ENCODE assay signal across 1 cellular context in the genomic region with DNA sequence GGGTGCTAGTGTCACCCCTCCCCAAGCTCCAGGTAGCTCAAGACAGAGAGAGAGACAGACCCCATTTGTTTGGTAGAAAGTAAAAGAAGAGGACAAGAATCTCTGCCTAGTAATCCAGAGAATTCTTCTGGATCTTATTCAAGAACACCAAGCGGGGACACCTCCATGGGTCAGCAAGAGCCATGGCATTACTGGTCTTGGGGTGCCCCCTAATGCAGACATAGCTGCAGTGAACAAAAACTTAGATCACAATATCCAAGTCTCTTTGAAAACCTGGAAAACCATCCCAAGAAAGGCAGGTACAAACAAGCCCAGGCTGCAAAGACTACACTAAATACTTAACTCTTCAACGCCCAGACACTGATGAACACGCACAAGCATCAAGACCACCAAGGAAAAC.
TF ChIP-seq lines count a peak whose summit lies in the region.

No MANE protein-coding gene starts in this region.

TF ChIP-seq in GM23338, 12 proteins besides CTCF, POLR2A, EP300 and RAD21 (continued from another document):
- TF ChIP-seq, protein P1, sequence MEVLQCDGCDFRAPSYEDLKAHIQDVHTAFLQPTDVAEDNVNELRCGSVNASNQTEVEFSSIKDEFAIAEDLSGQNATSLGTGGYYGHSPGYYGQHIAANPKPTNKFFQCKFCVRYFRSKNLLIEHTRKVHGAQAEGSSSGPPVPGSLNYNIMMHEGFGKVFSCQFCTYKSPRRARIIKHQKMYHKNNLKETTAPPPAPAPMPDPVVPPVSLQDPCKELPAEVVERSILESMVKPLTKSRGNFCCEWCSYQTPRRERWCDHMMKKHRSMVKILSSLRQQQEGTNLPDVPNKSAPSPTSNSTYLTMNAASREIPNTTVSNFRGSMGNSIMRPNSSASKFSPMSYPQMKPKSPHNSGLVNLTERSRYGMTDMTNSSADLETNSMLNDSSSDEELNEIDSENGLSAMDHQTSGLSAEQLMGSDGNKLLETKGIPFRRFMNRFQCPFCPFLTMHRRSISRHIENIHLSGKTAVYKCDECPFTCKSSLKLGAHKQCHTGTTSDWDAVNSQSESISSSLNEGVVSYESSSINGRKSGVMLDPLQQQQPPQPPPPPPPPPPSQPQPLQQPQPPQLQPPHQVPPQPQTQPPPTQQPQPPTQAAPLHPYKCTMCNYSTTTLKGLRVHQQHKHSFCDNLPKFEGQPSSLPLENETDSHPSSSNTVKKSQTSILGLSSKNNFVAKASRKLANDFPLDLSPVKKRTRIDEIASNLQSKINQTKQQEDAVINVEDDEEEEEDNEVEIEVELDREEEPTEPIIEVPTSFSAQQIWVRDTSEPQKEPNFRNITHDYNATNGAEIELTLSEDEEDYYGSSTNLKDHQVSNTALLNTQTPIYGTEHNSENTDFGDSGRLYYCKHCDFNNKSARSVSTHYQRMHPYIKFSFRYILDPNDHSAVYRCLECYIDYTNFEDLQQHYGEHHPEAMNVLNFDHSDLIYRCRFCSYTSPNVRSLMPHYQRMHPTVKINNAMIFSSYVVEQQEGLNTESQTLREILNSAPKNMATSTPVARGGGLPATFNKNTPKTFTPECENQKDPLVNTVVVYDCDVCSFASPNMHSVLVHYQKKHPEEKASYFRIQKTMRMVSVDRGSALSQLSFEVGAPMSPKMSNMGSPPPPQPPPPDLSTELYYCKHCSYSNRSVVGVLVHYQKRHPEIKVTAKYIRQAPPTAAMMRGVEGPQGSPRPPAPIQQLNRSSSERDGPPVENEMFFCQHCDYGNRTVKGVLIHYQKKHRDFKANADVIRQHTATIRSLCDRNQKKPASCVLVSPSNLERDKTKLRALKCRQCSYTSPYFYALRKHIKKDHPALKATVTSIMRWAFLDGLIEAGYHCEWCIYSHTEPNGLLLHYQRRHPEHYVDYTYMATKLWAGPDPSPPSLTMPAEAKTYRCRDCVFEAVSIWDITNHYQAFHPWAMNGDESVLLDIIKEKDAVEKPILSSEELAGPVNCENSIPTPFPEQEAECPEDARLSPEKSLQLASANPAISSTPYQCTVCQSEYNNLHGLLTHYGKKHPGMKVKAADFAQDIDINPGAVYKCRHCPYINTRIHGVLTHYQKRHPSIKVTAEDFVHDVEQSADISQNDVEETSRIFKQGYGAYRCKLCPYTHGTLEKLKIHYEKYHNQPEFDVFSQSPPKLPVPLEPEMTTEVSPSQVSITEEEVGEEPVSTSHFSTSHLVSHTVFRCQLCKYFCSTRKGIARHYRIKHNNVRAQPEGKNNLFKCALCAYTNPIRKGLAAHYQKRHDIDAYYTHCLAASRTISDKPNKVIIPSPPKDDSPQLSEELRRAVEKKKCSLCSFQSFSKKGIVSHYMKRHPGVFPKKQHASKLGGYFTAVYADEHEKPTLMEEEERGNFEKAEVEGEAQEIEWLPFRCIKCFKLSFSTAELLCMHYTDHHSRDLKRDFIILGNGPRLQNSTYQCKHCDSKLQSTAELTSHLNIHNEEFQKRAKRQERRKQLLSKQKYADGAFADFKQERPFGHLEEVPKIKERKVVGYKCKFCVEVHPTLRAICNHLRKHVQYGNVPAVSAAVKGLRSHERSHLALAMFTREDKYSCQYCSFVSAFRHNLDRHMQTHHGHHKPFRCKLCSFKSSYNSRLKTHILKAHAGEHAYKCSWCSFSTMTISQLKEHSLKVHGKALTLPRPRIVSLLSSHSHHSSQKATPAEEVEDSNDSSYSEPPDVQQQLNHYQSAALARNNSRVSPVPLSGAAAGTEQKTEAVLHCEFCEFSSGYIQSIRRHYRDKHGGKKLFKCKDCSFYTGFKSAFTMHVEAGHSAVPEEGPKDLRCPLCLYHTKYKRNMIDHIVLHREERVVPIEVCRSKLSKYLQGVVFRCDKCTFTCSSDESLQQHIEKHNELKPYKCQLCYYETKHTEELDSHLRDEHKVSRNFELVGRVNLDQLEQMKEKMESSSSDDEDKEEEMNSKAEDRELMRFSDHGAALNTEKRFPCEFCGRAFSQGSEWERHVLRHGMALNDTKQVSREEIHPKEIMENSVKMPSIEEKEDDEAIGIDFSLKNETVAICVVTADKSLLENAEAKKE (CRISPR knock-in tag; IDR thresholded peaks at IDR 0.05) = no peak
- no peak for TF ChIP-seq NANOG (IDR thresholded peaks at IDR 0.05; ENCODE audit: borderline replicate concordance)
